ENCODE assay signal across 1 cellular context in genomic region chr9:70419546-70420266, GRCh38.
TF ChIP-seq lines count a peak whose summit lies in the region.

No MANE protein-coding gene starts in this region.

TF ChIP-seq in HepG2, 621 proteins besides CTCF, POLR2A, EP300 and RAD21 (continued from another document and continues in another):
- TF ChIP-seq THAP7 (CRISPR knock-in tag; IDR thresholded peaks at IDR 0.05) (no peak), TBP (CRISPR knock-in tag; IDR thresholded peaks at IDR 0.05) (no peak), SNAPC4 (CRISPR knock-in tag; IDR thresholded peaks at IDR 0.05) (no peak), ZBTB37 (CRISPR knock-in tag; IDR thresholded peaks at IDR 0.05) (no peak), CBX2 (IDR thresholded peaks at IDR 0.05; ENCODE audit: low read depth, low read length) (no peak; the same call in 1 of the 2 replicates), CBX2 (CRISPR knock-in tag; IDR thresholded peaks at IDR 0.05; ENCODE audit: low read depth) (no peak), ZSCAN20 (CRISPR knock-in tag; IDR thresholded peaks at IDR 0.05; ENCODE audit: borderline replicate concordance) (no peak), MYPOP (CRISPR knock-in tag; IDR thresholded peaks at IDR 0.05) (0 out of 2 replicates have a peak, but pooled peaks have one; percentile 13), AKAP8 (CRISPR knock-in tag; IDR thresholded peaks at IDR 0.05) (no peak), FOXO4 (CRISPR knock-in tag; conservative IDR thresholded peaks at IDR 0.05) (no peak), SAFB2 (CRISPR knock-in tag; IDR thresholded peaks at IDR 0.05; ENCODE audit: borderline replicate concordance, low read depth) (no peak), HNF4A (CRISPR knock-in tag; IDR thresholded peaks at IDR 0.05) (no peak), USF2 (IDR thresholded peaks at IDR 0.05; ENCODE audit: low read depth, low read length) (no peak), USF2 (CRISPR knock-in tag; IDR thresholded peaks at IDR 0.05; ENCODE audit: borderline replicate concordance) (no peak), PATZ1 (CRISPR knock-in tag; IDR thresholded peaks at IDR 0.05) (peak; percentile 95), ZNF564 (CRISPR knock-in tag; IDR thresholded peaks at IDR 0.05) (no peak), ISX (CRISPR knock-in tag; conservative IDR thresholded peaks at IDR 0.05) (no peak), CHD2 (IDR thresholded peaks at IDR 0.05; ENCODE audit: low read depth, low read length) (no peak), ZEB1 (IDR thresholded peaks at IDR 0.05; ENCODE audit: insufficient replicate concordance, low read depth) (peak; percentile 16), ZNF850 (CRISPR knock-in tag; conservative IDR thresholded peaks at IDR 0.05) (no peak), ELF1 (CRISPR knock-in tag; IDR thresholded peaks at IDR 0.05) (no peak), ZNF20 (CRISPR knock-in tag; IDR thresholded peaks at IDR 0.05) (no peak), JUN (CRISPR knock-in tag; IDR thresholded peaks at IDR 0.05) (no peak), DBP (CRISPR knock-in tag; IDR thresholded peaks at IDR 0.05; ENCODE audit: not compliant biosample characterization) (no peak), SNRNP70 (IDR thresholded peaks at IDR 0.05; ENCODE audit: low read depth, low read length) (no peak), NFIB (CRISPR knock-in tag; IDR thresholded peaks at IDR 0.05; ENCODE audit: borderline replicate concordance) (no peak), HNRNPH1 (optimal IDR thresholded peaks at IDR 0.05; ENCODE audit: low read depth, low read length) (no peak), ZBTB4 (CRISPR knock-in tag; IDR thresholded peaks at IDR 0.05; ENCODE audit: borderline replicate concordance) (no peak), CC2D1A (CRISPR knock-in tag; IDR thresholded peaks at IDR 0.05) (no peak), EED (CRISPR knock-in tag; IDR thresholded peaks at IDR 0.05) (no peak), PPARG (CRISPR knock-in tag; conservative IDR thresholded peaks at IDR 0.05) (no peak), TRIM24 (CRISPR knock-in tag; IDR thresholded peaks at IDR 0.05) (no peak), JUNB (CRISPR knock-in tag; IDR thresholded peaks at IDR 0.05; ENCODE audit: borderline replicate concordance) (no peak), ZNF382 (CRISPR knock-in tag; IDR thresholded peaks at IDR 0.05; ENCODE audit: borderline replicate concordance) (no peak), ZNF136 (CRISPR knock-in tag; IDR thresholded peaks at IDR 0.05; ENCODE audit: low read depth) (no peak), ZNF660 (CRISPR knock-in tag; IDR thresholded peaks at IDR 0.05; ENCODE audit: borderline replicate concordance, low read depth) (no peak), KDM1A (CRISPR knock-in tag; IDR thresholded peaks at IDR 0.05) (0 out of 2 replicates have a peak, but pooled peaks have one; percentile 20), HHEX (CRISPR knock-in tag; IDR thresholded peaks at IDR 0.05) (no peak), ZNF569 (CRISPR knock-in tag; IDR thresholded peaks at IDR 0.05; ENCODE audit: borderline replicate concordance) (no peak), GATAD1 (CRISPR knock-in tag; IDR thresholded peaks at IDR 0.05) (no peak), FOXA3 (CRISPR knock-in tag; IDR thresholded peaks at IDR 0.05) (peak; percentile 71), ZNF354B (CRISPR knock-in tag; IDR thresholded peaks at IDR 0.05) (peak; percentile 81; the same call in 1 of the 2 replicates), ZNF577 (CRISPR knock-in tag; IDR thresholded peaks at IDR 0.05; ENCODE audit: borderline replicate concordance, low read depth) (no peak), PCBP2 (optimal IDR thresholded peaks at IDR 0.05; ENCODE audit: low read depth, low read length, poor library complexity, severe bottlenecking) (no peak), ZNF326 (CRISPR knock-in tag; IDR thresholded peaks at IDR 0.05; ENCODE audit: borderline replicate concordance) (no peak), MBNL3 (CRISPR knock-in tag; conservative IDR thresholded peaks at IDR 0.05) (no peak), ZFP36L1 (CRISPR knock-in tag; IDR thresholded peaks at IDR 0.05) (no peak; the same call in 1 of the 2 replicates), ELF3 (CRISPR knock-in tag; IDR thresholded peaks at IDR 0.05) (peak; percentile 34; the same call in 1 of the 2 replicates), ZSCAN9 (CRISPR knock-in tag; IDR thresholded peaks at IDR 0.05; ENCODE audit: borderline replicate concordance) (no peak), RBFOX2 (IDR thresholded peaks at IDR 0.05; ENCODE audit: low read depth, low read length) (peak; percentile 90), ZNF207 (IDR thresholded peaks at IDR 0.05; ENCODE audit: borderline replicate concordance) (no peak), XBP1 (CRISPR knock-in tag; IDR thresholded peaks at IDR 0.05) (no peak), BORCS8-MEF2B (CRISPR knock-in tag; IDR thresholded peaks at IDR 0.05) (no peak), FOXM1 (CRISPR knock-in tag; IDR thresholded peaks at IDR 0.05) (no peak), ZNF607 (CRISPR knock-in tag; IDR thresholded peaks at IDR 0.05; ENCODE audit: borderline replicate concordance) (no peak)
